ENCODE assay signal across 1 cellular context in genomic region chr5:18985397-18985796, GRCh38.
TF ChIP-seq lines count a peak whose summit lies in the region.

No MANE protein-coding gene starts in this region.

TF ChIP-seq in WTC11, 78 proteins besides CTCF, POLR2A, EP300 and RAD21 (continued from another document):
- TF ChIP-seq, protein P1, sequence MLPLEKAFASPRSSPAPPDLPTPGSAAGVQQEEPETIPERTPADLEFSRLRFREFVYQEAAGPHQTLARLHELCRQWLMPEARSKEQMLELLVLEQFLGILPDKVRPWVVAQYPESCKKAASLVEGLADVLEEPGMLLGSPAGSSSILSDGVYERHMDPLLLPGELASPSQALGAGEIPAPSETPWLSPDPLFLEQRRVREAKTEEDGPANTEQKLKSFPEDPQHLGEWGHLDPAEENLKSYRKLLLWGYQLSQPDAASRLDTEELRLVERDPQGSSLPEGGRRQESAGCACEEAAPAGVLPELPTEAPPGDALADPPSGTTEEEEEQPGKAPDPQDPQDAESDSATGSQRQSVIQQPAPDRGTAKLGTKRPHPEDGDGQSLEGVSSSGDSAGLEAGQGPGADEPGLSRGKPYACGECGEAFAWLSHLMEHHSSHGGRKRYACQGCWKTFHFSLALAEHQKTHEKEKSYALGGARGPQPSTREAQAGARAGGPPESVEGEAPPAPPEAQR (CRISPR knock-in tag; IDR thresholded peaks at IDR 0.05), result no peak
